8 cellular contexts compared by ENCODE assay signal in genomic region chr9:127734747-127735529, GRCh38. TPM values are rescaled to one million over a fixed set of nuclear protein-coding genes. Genes with fewer than 3 reads are reported as not detected.
DNase-seq lines count a peak whose midpoint lies in the region; ATAC-seq, FAIRE-seq and TF ChIP-seq lines count a peak whose summit lies in the region.

Gene TOR2A (minus strand): TSS chr9:127735294. CDS start chr9:127735270, 24 bp downstream.

- peak within 1 kb of the TSS; percentile 82 for H3K4me3 Mint-ChIP-seq in dendritic cell treated with granulocyte-macrophage colony-stimulating factor and Interleukin-4, amounts not matched to agents 40 ng/mL and 50 ng/mL, for 4 days

- H3K4me1 Mint-ChIP-seq in dendritic cell treated with granulocyte-macrophage colony-stimulating factor and Interleukin-4, amounts not matched to agents 40 ng/mL and 50 ng/mL, for 4 days (ENCODE audit: low read depth) = peaks cover 20% of the 10 kb centered on the region

- no peaks in the 10 kb centered on the region for H3K9me3 ChIP-seq in HepG2 (ENCODE audit: low read length)

- no peaks in the 10 kb centered on the region for H3K36me3 ChIP-seq in HepG2 (replicated peaks in 1 of 2; ENCODE audit: control insufficient read depth in 1 of 2, insufficient read depth in 2 of 2, low read length in 2 of 2)

- in situ Hi-C loops in HepG2 (cut with HindIII; ENCODE audit: extremely low pct_ligation_motif_present, low pct_unique_long_range_greater_than_20kb) = loop anchor here (5.0 to 10.0 kb wide), 2 partner anchors 47 to 230 kb away; no protein-coding TSS in a partner anchor

- ATAC-seq in GM19372 (IDR thresholded peaks at IDR 0.05; ENCODE audit: low read depth, unreplicated experiment) = peak; percentile 83
- ATAC-seq in HG03558 (IDR thresholded peaks at IDR 0.05; ENCODE audit: extremely low read depth, unreplicated experiment) = peak; percentile 50
- ATAC-seq in HepG2 = peak; percentile 91

- peaks cover 64% of the 10 kb centered on the region for H3K36me3 Mint-ChIP-seq in dendritic cell treated with granulocyte-macrophage colony-stimulating factor and Interleukin-4, amounts not matched to agents 40 ng/mL and 50 ng/mL, for 4 days (ENCODE audit: low read depth)

- H2AFZ ChIP-seq in HepG2 (ENCODE audit: low read length) = no peak within 1 kb of the TSS

- peaks cover 29% of the 10 kb centered on the region for H3K4me1 ChIP-seq in HepG2 (ENCODE audit: insufficient read depth, low read length)

- FAIRE-seq in HepG2 (lab: Jason Lieb, UNC) = peak; percentile 73

- BruUV-seq in HepG2 (replicated peaks; lab: Mats Ljungman, UMichigan) = no TSS peak

- H3K27me3 Mint-ChIP-seq in dendritic cell treated with granulocyte-macrophage colony-stimulating factor and Interleukin-4, amounts not matched to agents 40 ng/mL and 50 ng/mL, for 4 days = no peaks in the 10 kb centered on the region

- peak; percentile 99 for TF ChIP-seq CTCF in HepG2 (CRISPR knock-in tag; IDR thresholded peaks at IDR 0.05)

- peaks cover 4 to 19% of the 10 kb centered on the region in 2 experiments; a peak in 4 of 5 replicates for H3K27me3 ChIP-seq in HepG2 (ENCODE audit: control insufficient read depth in 1 of 2, insufficient read depth in 2 of 2, low read length in 2 of 2)

- peak within 1 kb of the TSS; percentile 71 for H3K27ac ChIP-seq in HepG2 (ENCODE audit: extremely low read length, insufficient read depth, low read length)

- H3K4me3 ChIP-seq in HepG2 (replicated peaks in 1 of 3; ENCODE audit: insufficient read depth in 1 of 3, low read depth in 2 of 3, low read length in 3 of 3) = peak within 1 kb of the TSS; percentile 57 to 77 (median 74)

- POLR2A ChIA-PET in HepG2 (lab: Yijun Ruan, JAX) = interaction anchor here (0.8 to 1.5 kb wide), 12 partner anchors 19 to 284 kb away, joined by 3 to 11 read pairs (median 5); partner anchors contain the start of genes CDK9, LRSAM1, PTRH1 and RPL12

- CTCF ChIA-PET in HepG2 (lab: Yijun Ruan, JAX; ENCODE audit: low intra/inter-chr PET ratio, low total read pairs) = interaction anchor here (1.2 to 3.9 kb wide), 4 partner anchors 50 to 186 kb away, joined by 3 to 33 read pairs (median 8); partner anchors contain the start of gene CDK9

- H3K27ac Mint-ChIP-seq in dendritic cell treated with granulocyte-macrophage colony-stimulating factor and Interleukin-4, amounts not matched to agents 40 ng/mL and 50 ng/mL, for 4 days = peak within 1 kb of the TSS; percentile 86

- H3K9ac ChIP-seq in HepG2 (ENCODE audit: insufficient read depth, low read depth, low read length) = peak within 1 kb of the TSS; percentile 76

- no peaks in the 10 kb centered on the region for H3K9me3 Mint-ChIP-seq in dendritic cell treated with granulocyte-macrophage colony-stimulating factor and Interleukin-4, amounts not matched to agents 40 ng/mL and 50 ng/mL, for 4 days

- H3K79me2 ChIP-seq in HepG2 (ENCODE audit: insufficient read depth, low read length) = no peaks in the 10 kb centered on the region

- peak; percentile 51 to 70 for TF ChIP-seq POLR2A in HepG2 (IDR thresholded peaks at IDR 0.05; ENCODE audit: insufficient read depth in 1 of 2, low read depth in 2 of 2, low read length in 2 of 2)

- DNase-seq in CD1c-positive myeloid dendritic cell (ENCODE audit: extremely low spot score) (peak; percentile 99), NCI-H748 (lab: John Stamatoyannopoulos, UW; ENCODE audit: unreplicated experiment) (peak; percentile 98), HepG2 (ENCODE audit: low spot score) (peak; percentile 93)
- peak; percentile 100 for DNase-seq in activated CD4-positive, alpha-beta T cell treated with anti-CD3 and anti-CD28 coated beads, Interleukin-2, amount 50 U/mL, for 1 hour
- peak; percentile 98 for DNase-seq in stimulated activated CD4-positive, alpha-beta T cell treated with anti-CD3 and anti-CD28 coated beads, Interleukin-4, amount 100 ng/mL, for 1 hour

- WGBS in HepG2 (ENCODE audit: low lambda C conversion rate) = 3% methylated on average over 8 of the region's 76 CpGs

- H3K4me2 ChIP-seq in HepG2 (ENCODE audit: low read depth, low read length) = peak within 1 kb of the TSS; percentile 73

- TF ChIP-seq EP300 in HepG2 (IDR thresholded peaks at IDR 0.05; ENCODE audit: low read depth in 2 of 2, low read length in 2 of 2) (peak; percentile 13 to 29; a peak in 1 of 4 replicates), HepG2 (CRISPR knock-in tag; IDR thresholded peaks at IDR 0.05; ENCODE audit: borderline replicate concordance) (no peak)

- TF ChIP-seq RAD21 in HepG2 (CRISPR knock-in tag; IDR thresholded peaks at IDR 0.05) = peak; percentile 90

- H4K20me1 ChIP-seq in HepG2 (ENCODE audit: insufficient read depth, low read length) = no peaks in the 10 kb centered on the region

- intact Hi-C loops in dendritic cell treated with granulocyte-macrophage colony-stimulating factor and Interleukin-4, amounts not matched to agents 40 ng/mL and 50 ng/mL, for 4 days (cut with micrococcal nuclease) = loop anchor here (1.0 to 10.0 kb wide), 6 partner anchors 20 to 210 kb away; partner anchors contain the start of genes PTRH1 and ST6GALNAC4
- intact Hi-C loops in HepG2 (cut with micrococcal nuclease; ENCODE audit: unreplicated experiment) = loop anchor here (1.0 to 2.0 kb wide), 3 partner anchors 68 to 184 kb away; partner anchors contain the start of gene FPGS

TF ChIP-seq in HepG2, 621 proteins besides CTCF, POLR2A, EP300 and RAD21 (continues in another document):
- TF ChIP-seq JUND (CRISPR knock-in tag; IDR thresholded peaks at IDR 0.05) (0 out of 2 replicates have a peak, but pooled peaks have one; percentile 21), CREB3 (CRISPR knock-in tag; IDR thresholded peaks at IDR 0.05) (peak; percentile 61; the same call in 1 of the 2 replicates), ZNF431 (CRISPR knock-in tag; IDR thresholded peaks at IDR 0.05; ENCODE audit: borderline replicate concordance, low read depth) (no peak), PREB (CRISPR knock-in tag; IDR thresholded peaks at IDR 0.05) (0 out of 2 replicates have a peak, but pooled peaks have one; percentile 30)
- TF ChIP-seq, protein P1, sequence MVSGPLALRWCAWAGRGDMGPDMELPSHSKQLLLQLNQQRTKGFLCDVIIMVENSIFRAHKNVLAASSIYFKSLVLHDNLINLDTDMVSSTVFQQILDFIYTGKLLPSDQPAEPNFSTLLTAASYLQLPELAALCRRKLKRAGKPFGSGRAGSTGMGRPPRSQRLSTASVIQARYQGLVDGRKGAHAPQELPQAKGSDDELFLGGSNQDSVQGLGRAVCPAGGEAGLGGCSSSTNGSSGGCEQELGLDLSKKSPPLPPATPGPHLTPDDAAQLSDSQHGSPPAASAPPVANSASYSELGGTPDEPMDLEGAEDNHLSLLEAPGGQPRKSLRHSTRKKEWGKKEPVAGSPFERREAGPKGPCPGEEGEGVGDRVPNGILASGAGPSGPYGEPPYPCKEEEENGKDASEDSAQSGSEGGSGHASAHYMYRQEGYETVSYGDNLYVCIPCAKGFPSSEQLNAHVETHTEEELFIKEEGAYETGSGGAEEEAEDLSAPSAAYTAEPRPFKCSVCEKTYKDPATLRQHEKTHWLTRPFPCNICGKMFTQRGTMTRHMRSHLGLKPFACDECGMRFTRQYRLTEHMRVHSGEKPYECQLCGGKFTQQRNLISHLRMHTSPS (CRISPR knock-in tag; IDR thresholded peaks at IDR 0.05; ENCODE audit: low read depth) = no peak

RNA-seq across cellular contexts. Expression of gene TOR2A, which starts in this region (rescaled TPM):
- 5.5 and 7.2 TPM in 2 replicates for total RNA-seq in HepG2 (2016; rRNA removed; fragmentation: Illumina TruSeq; extraction: Trizol)
- total RNA-seq in HepG2 (2016; cell fraction: cytosol; rRNA removed; fragmentation: Illumina TruSeq; extraction: Trizol; ENCODE audit: low read depth) = 5.2 and 7.3 TPM in 2 replicates
- 4.5 and 7.9 TPM in 2 replicates for total RNA-seq in HepG2 (2016; cell fraction: insoluble cytoplasmic fraction; rRNA removed; fragmentation: Illumina TruSeq; extraction: Trizol)
- 7.9 and 11.8 TPM in 2 replicates for total RNA-seq in HepG2 (2016; cell fraction: membrane; rRNA removed; fragmentation: Illumina TruSeq; extraction: Trizol)
- total RNA-seq in HepG2 (2016; cell fraction: nucleus; rRNA removed; fragmentation: Illumina TruSeq; extraction: Trizol) = 6.0 and 8.4 TPM in 2 replicates
- polyA plus RNA-seq in HepG2 (2011; rRNA removed) = 3.5 and 4.9 TPM in 2 replicates
- polyA plus RNA-seq in HepG2 (2011; cell fraction: cytosol; rRNA removed) = 3.9 and 7.0 TPM in 2 replicates
- 10.9 and 13.2 TPM in 2 replicates for polyA plus RNA-seq in HepG2 (2011; cell fraction: nucleus; rRNA removed)
- 3.9 and 5.6 TPM in 2 replicates for polyA plus RNA-seq in HepG2 (2012)
- 7.5 and 14.0 TPM in 2 replicates for polyA plus RNA-seq in HepG2 (2016; cell fraction: cytosol; fragmentation: Illumina TruSeq; extraction: Trizol; ENCODE audit: low read depth)
- polyA plus RNA-seq in HepG2 (2016; cell fraction: insoluble cytoplasmic fraction; fragmentation: Illumina TruSeq; extraction: Trizol; ENCODE audit: low read depth) = 8.1 and 8.2 TPM in 2 replicates
- polyA plus RNA-seq in HepG2 (2016; cell fraction: membrane; fragmentation: Illumina TruSeq; extraction: Trizol; ENCODE audit: low read depth) = 13.5 and 15.3 TPM in 2 replicates
- 15.9 and 17.9 TPM in 2 replicates for polyA plus RNA-seq in HepG2 (2016; cell fraction: nucleus; fragmentation: Illumina TruSeq; extraction: Trizol; ENCODE audit: insufficient read depth, low read depth)
- 5.5 and 15.6 TPM in 2 replicates for polyA minus RNA-seq in HepG2 (2011; rRNA and poly(A)+ RNA removed; ENCODE audit: low replicate concordance)
- 3.2 and 3.6 TPM in 2 replicates for polyA minus RNA-seq in HepG2 (2011; cell fraction: cytosol; rRNA and poly(A)+ RNA removed)
- polyA minus RNA-seq in HepG2 (2011; cell fraction: nucleus; rRNA and poly(A)+ RNA removed) = 2.4 and 3.0 TPM in 2 replicates

Comparison
In these comparisons a context has a peak if more than half of its experiments do, and no peak if none do; other contexts are left out.
1. Peak in every context shown above with its lines: DNase-seq, ATAC-seq, H3K4me3 ChIP-seq and H3K27ac ChIP-seq.